Comparison of ENCODE assay signal across 17 cellular contexts in the genomic region with DNA sequence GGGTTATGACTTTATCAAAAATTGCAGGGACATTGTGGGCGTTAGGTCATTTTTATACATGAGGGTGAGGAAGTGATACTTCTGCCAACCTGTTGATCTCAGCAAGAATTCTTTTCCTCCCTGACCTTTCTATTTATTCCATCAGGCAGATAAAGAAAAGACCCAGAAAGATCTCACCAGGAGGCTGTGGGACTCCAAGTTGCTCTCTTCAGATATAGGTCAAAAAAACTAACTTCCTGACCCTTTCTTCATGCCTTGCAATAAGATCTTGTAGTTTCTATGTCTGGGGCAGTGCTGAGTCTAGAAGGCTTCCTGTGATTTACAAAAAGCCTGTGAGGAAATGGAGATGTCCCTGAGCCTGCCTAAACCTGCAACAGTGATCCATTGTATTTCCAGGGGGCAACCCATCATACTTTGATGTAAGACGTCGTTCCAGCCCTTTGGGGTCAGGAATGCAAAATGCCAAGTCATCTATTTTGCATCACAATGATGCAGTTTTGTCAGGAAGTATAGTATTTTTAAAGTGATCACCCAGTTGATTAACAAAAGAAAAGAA. TPM values are rescaled to one million over a fixed set of nuclear protein-coding genes. Genes with fewer than 3 reads are reported as not detected.
A peak's percentile ranks its signal among the peaks of the same experiment; 100 is the strongest.
DNase-seq lines count a peak whose midpoint lies in the region; ATAC-seq, FAIRE-seq and TF ChIP-seq lines count a peak whose summit lies in the region.
"Had no signal": no experiment of that assay in that cellular context is flagged by ENCODE, and none has a peak within 500 bp of the region (broad histone marks: within the 10 kb centered on the region; RNA-seq: fewer than 3 reads in every experiment).

No MANE protein-coding gene starts in this region.

- TF ChIP-seq EP300 in H1 (IDR thresholded peaks at IDR 0.05; ENCODE audit: borderline replicate concordance in 1 of 2, low read depth in 2 of 2, low read length in 2 of 2) (peak in 1 of 2 experiments; percentile 60; a peak in 1 of 3 replicates), HepG2 (IDR thresholded peaks at IDR 0.05; ENCODE audit: low read depth in 2 of 2, low read length in 2 of 2) (no peak), HepG2 (CRISPR knock-in tag; IDR thresholded peaks at IDR 0.05; ENCODE audit: borderline replicate concordance) (no peak)

- no TSS peak for BruUV-seq in HepG2 (replicated peaks; lab: Mats Ljungman, UMichigan)

- H3K4me3 Mint-ChIP-seq in CD4-positive, alpha-beta T cell = no peak overlapping the region
- H3K4me3 Mint-ChIP-seq: activated CD4-positive, alpha-beta T cell treated with anti-CD3 and anti-CD28 coated beads for 36 hours; activated T-helper 1 cell treated with anti-CD3 and anti-CD28 coated beads, Interleukin-12 subunit alpha, Interleukin-12 subunit beta, Interleukin-2, Interleukin-4 antibody, amounts not matched to agents 30 ng/mL and 10 ng/mL and 1 ng/mL, durations not matched to agents 14 hours and 24 hours and 36 hours; brain had no signal

- H4K20me1 ChIP-seq in BLaER1 treated with 17β-estradiol and CSF1 and Interleukin-3, amounts not matched to agents 10 nM and 100 nM = no peaks in the 10 kb centered on the region
- H4K20me1 ChIP-seq in H1 (replicated peaks in 1 of 2; ENCODE audit: control insufficient read depth in 1 of 2, insufficient read depth in 2 of 2, low read length in 2 of 2) (no peaks in the 10 kb centered on the region), HepG2 (ENCODE audit: insufficient read depth, low read length) (no peaks in the 10 kb centered on the region)

- no peak overlapping the region for H3K4ac ChIP-seq in H1 (replicated peaks; ENCODE audit: insufficient read length, low read depth, low read length)

- in situ Hi-C loops in HepG2 (cut with HindIII; ENCODE audit: extremely low pct_ligation_motif_present, low pct_unique_long_range_greater_than_20kb) = no loop called here

- peak overlapping the region; percentile 71; the same call in 1 of the 2 replicates for H2BK5ac ChIP-seq in H1 (ENCODE audit: low read depth, low read length)

- H4K8ac ChIP-seq in H1 (ENCODE audit: extremely low read depth, insufficient read depth, low read length) = no peak overlapping the region

- no peak; a peak in 1 of 4 replicates for TF ChIP-seq RAD21 in H1 (IDR thresholded peaks at IDR 0.05 in 1 of 2, conservative IDR thresholded peaks at IDR 0.05 in 1 of 2; ENCODE audit: low read depth in 2 of 2, low read length in 2 of 2)
- no peak for TF ChIP-seq RAD21 in HepG2 (CRISPR knock-in tag; IDR thresholded peaks at IDR 0.05)

- TF ChIP-seq CTCF in H1 (IDR thresholded peaks at IDR 0.05; ENCODE audit: control extremely low read depth in 1 of 3, insufficient read depth in 1 of 3, low read depth in 1 of 3, low read length in 3 of 3) = no peak
- TF ChIP-seq CTCF in HepG2 (CRISPR knock-in tag; IDR thresholded peaks at IDR 0.05) = no peak
- no peak for TF ChIP-seq CTCF in CD4-positive, alpha-beta T cell (IDR thresholded peaks at IDR 0.05)

- FAIRE-seq in H1 (lab: Jason Lieb, UNC) = peak; percentile 63
- FAIRE-seq in HepG2 (lab: Jason Lieb, UNC) = no peak
- FAIRE-seq: GM12892 had no signal

- no peak overlapping the region; the same call in 1 of the 2 replicates for H2BK12ac ChIP-seq in H1 (ENCODE audit: low read depth, low read length)

- no peak overlapping the region for H3K18ac ChIP-seq in H1 (ENCODE audit: extremely low read depth, low read length)

- H3K4me2 ChIP-seq in BLaER1 treated with 17β-estradiol and CSF1 and Interleukin-3, amounts not matched to agents 10 nM and 100 nM = peak overlapping the region; percentile 13 to 89 (median 39); a peak in 19 of 22 replicates
- H3K4me2 ChIP-seq in H1 (ENCODE audit: insufficient read depth in 1 of 2, low read depth in 2 of 2, low read length in 2 of 2) = peak overlapping the region in 1 of 2 experiments; percentile 41
- H3K4me2 ChIP-seq in HepG2 (ENCODE audit: low read depth, low read length) = no peak overlapping the region

- ATAC-seq in HepG2 = no peak
- ATAC-seq in CD4-positive, alpha-beta T cell (ENCODE audit: poor library complexity) = no peak
- ATAC-seq: activated CD4-positive, alpha-beta T cell treated with anti-CD3 and anti-CD28 coated beads for 36 hours had no signal

- no peaks in the 10 kb centered on the region for H3K36me3 ChIP-seq in BLaER1 treated with 17β-estradiol and CSF1 and Interleukin-3, amounts not matched to agents 10 nM and 100 nM
- H3K36me3 ChIP-seq in H1 (ENCODE audit: control insufficient read depth in 2 of 4, insufficient read depth in 4 of 4, low read length in 3 of 4) (no peaks in the 10 kb centered on the region), HepG2 (replicated peaks in 1 of 2; ENCODE audit: control insufficient read depth in 1 of 2, insufficient read depth in 2 of 2, low read length in 2 of 2) (no peaks in the 10 kb centered on the region)
- H3K36me3 ChIP-seq: MG63 had no signal

- POLR2A ChIA-PET in H1 (lab: Charles Lee; ENCODE audit: partially characterized antibody) (interaction anchor here (1.5 to 1.9 kb wide), 2 partner anchors 20 to 22 kb away, joined by 5 to 7 read pairs; a partner anchor contains a TSS), HepG2 (lab: Yijun Ruan, JAX) (no interaction called here)
- POLR2A ChIA-PET in CD4-positive, alpha-beta T cell (lab: Charles Lee) = no interaction called here

- peak overlapping the region; percentile 10; the same call in 1 of the 2 replicates for H2BK20ac ChIP-seq in H1 (ENCODE audit: low read length)

- 0 out of 20 replicates have a peak overlapping the region, but pooled peaks of 1 of the 10 experiments have one; percentile 11 for H3K4me3 ChIP-seq in BLaER1 treated with 17β-estradiol and CSF1 and Interleukin-3, amounts not matched to agents 10 nM and 100 nM
- peak overlapping the region in 1 of 4 experiments; percentile 2; a peak in 1 of 8 replicates for H3K4me3 ChIP-seq in H1 (ENCODE audit: extremely low read depth in 1 of 4, insufficient read depth in 2 of 4, low read depth in 3 of 4, low read length in 4 of 4)
- no peak overlapping the region for H3K4me3 ChIP-seq in HepG2 (replicated peaks in 1 of 3; ENCODE audit: insufficient read depth in 1 of 3, low read depth in 2 of 3, low read length in 3 of 3)
- H3K4me3 ChIP-seq: MG63 had no signal

- peak overlapping the region in 7 of 11 experiments; percentile 8 to 87 (median 52); a peak in 10 of 22 replicates for H3K27ac ChIP-seq in BLaER1 treated with 17β-estradiol and CSF1 and Interleukin-3, amounts not matched to agents 10 nM and 100 nM
- H3K27ac ChIP-seq in H1 (ENCODE audit: low read depth, low read length) = no peak overlapping the region
- no peak overlapping the region for H3K27ac ChIP-seq in HepG2 (ENCODE audit: extremely low read length, insufficient read depth, low read length)
- H3K27ac ChIP-seq in CD4-positive, alpha-beta T cell (ENCODE audit: low read depth, low read length) = no peak overlapping the region
- H3K27ac ChIP-seq: HL-60 had no signal

- H3K4me1 Mint-ChIP-seq in CD4-positive, alpha-beta T cell (ENCODE audit: low read depth) = peaks cover 11% of the 10 kb centered on the region
- H3K4me1 Mint-ChIP-seq: activated CD4-positive, alpha-beta T cell treated with anti-CD3 and anti-CD28 coated beads for 36 hours had no signal

- H3K27me3 ChIP-seq in BLaER1 treated with 17β-estradiol and CSF1 and Interleukin-3, amounts not matched to agents 10 nM and 100 nM = no peaks in the 10 kb centered on the region
- H3K27me3 ChIP-seq in H1 (replicated peaks in 1 of 4; ENCODE audit: control insufficient read depth in 3 of 4, extremely low read depth in 1 of 4, insufficient read depth in 3 of 4, low read length in 3 of 4) (no peaks in the 10 kb centered on the region; a peak in 1 of 7 replicates), HepG2 (ENCODE audit: control insufficient read depth in 1 of 2, insufficient read depth in 2 of 2, low read length in 2 of 2) (no peaks in the 10 kb centered on the region; a peak in 1 of 5 replicates)
- no peaks in the 10 kb centered on the region for H3K27me3 ChIP-seq in CD4-positive, alpha-beta T cell (ENCODE audit: control insufficient read depth, insufficient read depth, low read length)
- H3K27me3 ChIP-seq: MG63 had no signal

- H3K9ac ChIP-seq in BLaER1 treated with 17β-estradiol and CSF1 and Interleukin-3, amounts not matched to agents 10 nM and 100 nM = peak overlapping the region in 4 of 11 experiments; percentile 23 to 76 (median 52); a peak in 7 of 22 replicates
- peak overlapping the region in 1 of 4 experiments; percentile 15; a peak in 1 of 7 replicates for H3K9ac ChIP-seq in H1 (replicated peaks in 1 of 4; ENCODE audit: extremely low read depth in 1 of 4, low read depth in 3 of 4, low read length in 3 of 4)
- no peak overlapping the region for H3K9ac ChIP-seq in HepG2 (ENCODE audit: insufficient read depth, low read depth, low read length)

- no peak overlapping the region for H2BK15ac ChIP-seq in H1 (ENCODE audit: low read length)

- H2AFZ ChIP-seq in H1 (ENCODE audit: low read length) (no peak overlapping the region), HepG2 (ENCODE audit: low read length) (no peak overlapping the region)

- no peak for TF ChIP-seq POLR2A in H1 (IDR thresholded peaks at IDR 0.05; ENCODE audit: control extremely low read depth in 1 of 2, low read depth in 2 of 2, low read length in 2 of 2)
- TF ChIP-seq POLR2A in HepG2 (IDR thresholded peaks at IDR 0.05; ENCODE audit: insufficient read depth in 1 of 2, low read depth in 2 of 2, low read length in 2 of 2) = no peak

- CTCF ChIA-PET in H1 (lab: Charles Lee; ENCODE audit: partially characterized antibody) = interaction anchor here (0.8 to 1.3 kb wide), 2 partner anchors 11 to 16 kb away, joined by 3 read pairs; no protein-coding TSS in a partner anchor
- CTCF ChIA-PET in HepG2 (lab: Yijun Ruan, JAX; ENCODE audit: low intra/inter-chr PET ratio, low total read pairs) = no interaction called here
- CTCF ChIA-PET in CD4-positive, alpha-beta T cell (lab: Charles Lee) = no interaction called here

- H3K23me2 ChIP-seq in H1 (ENCODE audit: low read depth, low read length) = no peaks in the 10 kb centered on the region

- no peaks in the 10 kb centered on the region for H3K36me3 Mint-ChIP-seq in CD4-positive, alpha-beta T cell (ENCODE audit: low read depth)
- H3K36me3 Mint-ChIP-seq: brain had no signal

- H3K14ac ChIP-seq in H1 (ENCODE audit: insufficient read length) = no peak overlapping the region

- intact Hi-C loops in HepG2 (cut with micrococcal nuclease; ENCODE audit: unreplicated experiment) = no loop called here
- intact Hi-C loops in CD4-positive, alpha-beta T cell (cut with DNase I, micrococcal nuclease) = no loop called here

- H3K79me2 ChIP-seq in H1 (ENCODE audit: control insufficient read depth in 1 of 2, insufficient read depth in 2 of 2, low read length in 2 of 2) = no peaks in the 10 kb centered on the region
- H3K79me2 ChIP-seq in HepG2 (ENCODE audit: insufficient read depth, low read length) = no peaks in the 10 kb centered on the region

- H4K91ac ChIP-seq in H1 (replicated peaks; ENCODE audit: insufficient read length, low read length) = no peak overlapping the region

- H3K9me3 ChIP-seq in BLaER1 treated with 17β-estradiol and CSF1 and Interleukin-3, amounts not matched to agents 10 nM and 100 nM (replicated peaks in 1 of 11) = no peaks in the 10 kb centered on the region; a peak in 1 of 22 replicates
- H3K9me3 ChIP-seq in H1 (ENCODE audit: insufficient read depth in 2 of 2, low read depth in 1 of 2, low read length in 1 of 2) (no peaks in the 10 kb centered on the region), HepG2 (ENCODE audit: low read length) (no peaks in the 10 kb centered on the region)
- H3K9me3 ChIP-seq in CD4-positive, alpha-beta T cell (ENCODE audit: control insufficient read depth, low read length) = no peaks in the 10 kb centered on the region
- H3K9me3 ChIP-seq: MG63 had no signal

- H2AK5ac ChIP-seq in H1 (ENCODE audit: low read depth, low read length) = no peak overlapping the region

- no peak overlapping the region for H3K56ac ChIP-seq in H1 (replicated peaks; ENCODE audit: insufficient read length, low read depth, low read length)

- DNase-seq in NCI-H69 (lab: John Stamatoyannopoulos, UW) (peak; percentile 16), H1 (ENCODE audit: low read depth in 1 of 2, low spot score in 2 of 2) (no peak), HepG2 (ENCODE audit: low spot score) (no peak), superior temporal gyrus (ENCODE audit: extremely low spot score) (no peak)
- DNase-seq in activated effector memory CD4-positive, alpha-beta T cell treated with Interleukin-2 at 50 U/mL for 16 hours = no peak
- DNase-seq in CD4-positive, alpha-beta T cell = no peak
- DNase-seq in activated effector memory CD4-positive, alpha-beta T cell treated with anti-CD3 and anti-CD28 coated beads, Interleukin-2, amount 50 U/mL, for 16 hours = no peak
- DNase-seq: activated CD4-positive, alpha-beta T cell treated with anti-CD3 and anti-CD28 coated beads for 36 hours; DMS79 treated with DMSO at 0.1 percent for 48 hours; MG63; NCI-H2171 treated with DMSO at 0.1 percent for 48 hours; stimulated activated CD4-positive, alpha-beta T cell treated with anti-CD3 and anti-CD28 coated beads, Interleukin-1b, Interleukin-23, amount 100 ng/mL, for 48 hours had no signal

- H3K4me1 ChIP-seq in BLaER1 treated with 17β-estradiol and CSF1 and Interleukin-3, amounts not matched to agents 10 nM and 100 nM = peaks cover 28 to 75% (median 48%) of the 10 kb centered on the region in 10 experiments
- H3K4me1 ChIP-seq in H1 (replicated peaks in 1 of 4; ENCODE audit: control insufficient read depth in 3 of 4, insufficient read depth in 4 of 4, low read length in 3 of 4) (peaks cover 4 to 21% (median 14%) of the 10 kb centered on the region in 4 experiments; a peak in 4 of 7 replicates), HepG2 (ENCODE audit: insufficient read depth, low read length) (peaks cover 40% of the 10 kb centered on the region)

- H3K23ac ChIP-seq in H1 (ENCODE audit: insufficient read length) = no peak overlapping the region

- no peaks in the 10 kb centered on the region for H3K27me3 Mint-ChIP-seq in CD4-positive, alpha-beta T cell
- H3K27me3 Mint-ChIP-seq: activated CD4-positive, alpha-beta T cell treated with anti-CD3 and anti-CD28 coated beads for 36 hours had no signal

- no peak overlapping the region for H3K27ac Mint-ChIP-seq in CD4-positive, alpha-beta T cell
- H3K27ac Mint-ChIP-seq: activated CD4-positive, alpha-beta T cell treated with anti-CD3 and anti-CD28 coated beads for 36 hours; activated T-helper 1 cell treated with anti-CD3 and anti-CD28 coated beads, Interleukin-12 subunit alpha, Interleukin-12 subunit beta, Interleukin-2, Interleukin-4 antibody, amounts not matched to agents 30 ng/mL and 10 ng/mL and 1 ng/mL, durations not matched to agents 14 hours and 24 hours and 36 hours had no signal

- H3K9me3 Mint-ChIP-seq in CD4-positive, alpha-beta T cell = no peaks in the 10 kb centered on the region
- H3K9me3 Mint-ChIP-seq: activated T-helper 1 cell treated with anti-CD3 and anti-CD28 coated beads, Interleukin-12 subunit alpha, Interleukin-12 subunit beta, Interleukin-2, Interleukin-4 antibody, amounts not matched to agents 30 ng/mL and 10 ng/mL and 1 ng/mL, durations not matched to agents 14 hours and 24 hours and 36 hours had no signal

- no peak overlapping the region for H4K5ac ChIP-seq in H1 (ENCODE audit: insufficient read length, low read depth, low read length)

- no peak overlapping the region for H2BK120ac ChIP-seq in H1 (replicated peaks; ENCODE audit: low read depth, low read length)

- WGBS in H1 (ENCODE audit: extremely low coverage in 1 of 2, insufficient coverage in 1 of 2, insufficient read length in 1 of 2, insufficient replicate concordance in 2 of 2, low coverage in 1 of 2, low lambda C conversion rate in 2 of 2, missing lambda C conversion rate in 1 of 2), 2 experiments = 18% methylated on average over 3 of the region's 3 CpGs; no CpG with 5 or more reads in 1 of the 2 experiments
- WGBS in HepG2 (ENCODE audit: low lambda C conversion rate) = 33% methylated on average over 3 of the region's 3 CpGs

- no peaks in the 10 kb centered on the region for H3K79me1 ChIP-seq in H1 (ENCODE audit: low read depth, low read length)

RNA-seq across cellular contexts. Expression of a gene that starts 22.0 kb away (rescaled TPM):
- 10.5 and 13.7 TPM in 2 replicates for total RNA-seq in H1 (2021; fragmentation: NEBNext Ultra II Directional; extraction: Animal tissue kit (Norgen Biotek cat#: 25700))
- polyA plus RNA-seq in H1 (2011; rRNA removed) (1.8 and 2.3 TPM in 2 replicates), HepG2 (2011; rRNA removed) (6.4 and 8.4 TPM in 2 replicates)
- 2.6 TPM for polyA plus RNA-seq in H1 (2011; cell fraction: cytosol; rRNA removed)
- polyA plus RNA-seq in H1 (2011; cell fraction: nucleus; rRNA removed) = 4.1 TPM
- 4.4 to 6.4 TPM (median 5.7 TPM) in 4 replicates for polyA plus RNA-seq in H1 (2012, experiment 1 of 2)
- polyA plus RNA-seq in H1 (2012, experiment 2 of 2) = 1.2 TPM
- polyA plus RNA-seq in H1 (2013, experiment 1 of 2) = 6.9 TPM
- polyA plus RNA-seq in H1 (2013, experiment 2 of 2) = 7.3 TPM
- 13.0 and 13.9 TPM in 2 replicates for polyA minus RNA-seq in H1 (2011; rRNA and poly(A)+ RNA removed)
- polyA minus RNA-seq in H1 (2011; cell fraction: cytosol; rRNA and poly(A)+ RNA removed) = 7.8 TPM
- polyA minus RNA-seq in H1 (2011; cell fraction: nucleus; rRNA and poly(A)+ RNA removed) = 13.1 TPM
- 21.3 and 26.0 TPM in 2 replicates for total RNA-seq in HepG2 (2016; rRNA removed; fragmentation: Illumina TruSeq; extraction: Trizol)
- total RNA-seq in HepG2 (2016; cell fraction: cytosol; rRNA removed; fragmentation: Illumina TruSeq; extraction: Trizol; ENCODE audit: low read depth) = 15.6 and 18.1 TPM in 2 replicates
- total RNA-seq in HepG2 (2016; cell fraction: insoluble cytoplasmic fraction; rRNA removed; fragmentation: Illumina TruSeq; extraction: Trizol) = 23.2 and 24.7 TPM in 2 replicates
- total RNA-seq in HepG2 (2016; cell fraction: membrane; rRNA removed; fragmentation: Illumina TruSeq; extraction: Trizol) = 8.9 and 10.9 TPM in 2 replicates
- total RNA-seq in HepG2 (2016; cell fraction: nucleus; rRNA removed; fragmentation: Illumina TruSeq; extraction: Trizol) = 42.9 and 43.7 TPM in 2 replicates
- polyA plus RNA-seq in HepG2 (2011; cell fraction: cytosol; rRNA removed) = 3.4 and 4.1 TPM in 2 replicates
- polyA plus RNA-seq in HepG2 (2011; cell fraction: nucleus; rRNA removed) = 4.4 and 7.1 TPM in 2 replicates
- 7.9 and 11.9 TPM in 2 replicates for polyA plus RNA-seq in HepG2 (2012)
- polyA plus RNA-seq in HepG2 (2016; cell fraction: cytosol; fragmentation: Illumina TruSeq; extraction: Trizol; ENCODE audit: low read depth) = 0.45 and 0.52 TPM in 2 replicates
- 19.5 and 20.2 TPM in 2 replicates for polyA plus RNA-seq in HepG2 (2016; cell fraction: insoluble cytoplasmic fraction; fragmentation: Illumina TruSeq; extraction: Trizol; ENCODE audit: low read depth)
- polyA plus RNA-seq in HepG2 (2016; cell fraction: membrane; fragmentation: Illumina TruSeq; extraction: Trizol; ENCODE audit: low read depth) = 1.8 and 2.2 TPM in 2 replicates
- 35.9 and 42.5 TPM in 2 replicates for polyA plus RNA-seq in HepG2 (2016; cell fraction: nucleus; fragmentation: Illumina TruSeq; extraction: Trizol; ENCODE audit: insufficient read depth, low read depth)
- 0.19 and 11.0 TPM in 2 replicates for polyA minus RNA-seq in HepG2 (2011; rRNA and poly(A)+ RNA removed; ENCODE audit: low replicate concordance)
- polyA minus RNA-seq in HepG2 (2011; cell fraction: cytosol; rRNA and poly(A)+ RNA removed) = 9.1 and 9.7 TPM in 2 replicates
- polyA minus RNA-seq in HepG2 (2011; cell fraction: nucleus; rRNA and poly(A)+ RNA removed) = 46.5 and 49.8 TPM in 2 replicates
- total RNA-seq in CD4-positive, alpha-beta T cell = 100 to 1,000 TPM; 455 to 459 TPM

Comparison
In these comparisons a context has a peak if more than half of its experiments do, and no peak if none do; other contexts are left out.
1. H3K27ac ChIP-seq: peak in BLaER1 treated with 17β-estradiol and CSF1 and Interleukin-3, amounts not matched to agents 10 nM and 100 nM (7 of 11); none in H1 (single experiment), HepG2 (single experiment) and CD4-positive, alpha-beta T cell (single experiment).
2. RNA of a gene that starts 22.0 kb away (total RNA-seq): 455 to 459 TPM in CD4-positive, alpha-beta T cell; 8.9 to 43.7 TPM in HepG2 and 10.5 to 13.7 TPM in H1; every median in the first group is over 10 times any median in the second.